ENCODE assay signal across 9 cellular contexts in the genomic region with DNA sequence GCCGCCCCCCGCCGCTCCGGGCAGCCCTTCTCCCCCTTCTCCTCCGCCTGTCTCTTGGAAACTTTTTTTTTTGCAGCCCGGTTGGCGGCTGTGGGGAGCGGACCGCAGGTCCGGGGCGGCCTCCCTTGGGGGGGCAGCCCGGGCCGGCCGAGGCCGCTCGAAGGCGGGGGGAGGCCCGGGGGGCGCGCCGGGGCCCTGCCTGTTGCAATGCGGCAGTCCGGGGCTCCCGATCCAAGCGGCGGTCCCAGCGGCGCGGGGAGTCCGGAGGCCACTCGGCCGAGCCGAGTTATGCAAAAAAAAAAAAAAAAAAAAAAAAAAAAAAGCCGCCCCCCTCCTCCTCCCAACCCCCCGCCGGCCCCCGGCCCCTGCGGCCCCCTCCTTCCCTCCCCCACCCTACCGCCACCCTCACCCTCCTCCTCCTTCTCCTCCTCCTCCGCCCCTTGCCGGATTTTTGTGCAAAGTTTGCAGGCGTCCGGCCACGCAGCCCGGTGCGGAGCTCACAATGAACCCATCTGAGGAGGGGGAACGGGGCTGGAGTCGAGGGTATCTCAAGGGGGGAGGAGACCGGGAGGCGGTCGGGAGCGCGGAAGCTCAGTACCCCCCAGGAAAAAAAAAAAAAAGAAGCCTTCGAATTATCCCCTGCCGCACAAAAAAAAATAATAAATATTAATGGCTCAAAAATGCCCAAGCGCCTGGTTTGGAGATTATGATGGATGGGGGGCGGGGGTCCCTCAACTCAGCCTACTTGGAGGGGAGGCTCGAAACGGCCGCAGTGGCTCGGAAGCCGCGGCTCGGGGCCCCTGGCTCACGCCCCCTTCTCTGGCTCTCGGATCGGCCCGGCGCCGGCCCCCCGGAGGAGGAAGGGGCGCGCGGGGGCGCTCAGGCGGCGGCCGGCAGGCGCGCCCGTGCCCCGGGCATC. TPM values are rescaled to one million over a fixed set of nuclear protein-coding genes. Genes with fewer than 3 reads are reported as not detected.
DNase-seq lines count a peak whose midpoint lies in the region; ATAC-seq, FAIRE-seq and TF ChIP-seq lines count a peak whose summit lies in the region.
"Had no signal": no experiment of that assay in that cellular context is flagged by ENCODE, and none has a peak within 500 bp of the region (broad histone marks: within the 10 kb centered on the region; RNA-seq: fewer than 3 reads in every experiment).

Gene ZNF423, minus strand, starts transcription at position 291 of the 919 bp plus-strand sequence. CDS start 338 bp downstream, outside the sequence.

- peak within 1 kb of the TSS; percentile 95 for H3K9ac ChIP-seq in NT2/D1 (ENCODE audit: insufficient read length, low read depth)

- H3K9me3 ChIP-seq in NT2/D1 (ENCODE audit: insufficient read depth, low read length): no peaks in the 10 kb centered on the region

- no peak for ATAC-seq in natural killer cell treated with Interleukin-12 subunit alpha and Interleukin-12 subunit beta and Interleukin-15 and Interleukin-18, amount 100 ng/mL, for 72 hours

- no peak for DNase-seq in NT2/D1 (ENCODE audit: low read depth, low spot score)
- DNase-seq in endothelial cell (ENCODE audit: low spot score): peak; percentile 53
- DNase-seq in natural killer cell treated with Interleukin-12 subunit alpha and Interleukin-12 subunit beta and Interleukin-15 and Interleukin-18, amount 100 ng/mL, for 72 hours (ENCODE audit: low spot score): no peak
- DNase-seq in NOMO-1 treated with DMSO at 0.1 percent for 48 hours (lab: John Stamatoyannopoulos, UW; ENCODE audit: unreplicated experiment): no peak
- DNase-seq in activated effector memory CD4-positive, alpha-beta T cell treated with anti-CD3 and anti-CD28 coated beads, Interleukin-2, amount 50 U/mL, for 16 hours: no peak
- no peak for DNase-seq in HTR-8/SVneo (ENCODE audit: insufficient read length, low spot score)
- no peak for DNase-seq in NCI-H345 treated with DMSO at 0.1 percent for 48 hours (lab: John Stamatoyannopoulos, UW; ENCODE audit: unreplicated experiment)

- peaks cover 16% of the 10 kb centered on the region for H3K36me3 ChIP-seq in NT2/D1 (ENCODE audit: insufficient read depth, insufficient read length, low read length)

- peaks cover 36% of the 10 kb centered on the region for H3K4me1 Mint-ChIP-seq in endothelial cell (ENCODE audit: unreplicated experiment)
- peaks cover 0 to 5% of the 10 kb centered on the region in 2 donors for H3K4me1 Mint-ChIP-seq in natural killer cell treated with Interleukin-12 subunit alpha and Interleukin-12 subunit beta and Interleukin-15 and Interleukin-18, amount 100 ng/mL, for 72 hours (ENCODE audit: low read depth in 2 of 2)

- H3K27me3 Mint-ChIP-seq in endothelial cell (ENCODE audit: unreplicated experiment): peaks cover 13% of the 10 kb centered on the region
- H3K27me3 Mint-ChIP-seq in natural killer cell treated with Interleukin-12 subunit alpha and Interleukin-12 subunit beta and Interleukin-15 and Interleukin-18, amount 100 ng/mL, for 72 hours: peaks cover 30 to 42% of the 10 kb centered on the region in 2 donors

- peaks cover 3% of the 10 kb centered on the region for H3K27me3 ChIP-seq in NT2/D1 (ENCODE audit: insufficient read depth, insufficient read length)

- peak within 1 kb of the TSS; percentile 66 for H3K4me3 ChIP-seq in GM08714 (ENCODE audit: low read length)
- peak within 1 kb of the TSS; percentile 72 for H3K4me3 ChIP-seq in NT2/D1 (ENCODE audit: insufficient read length, low read depth)

- H3K36me3 Mint-ChIP-seq in endothelial cell (ENCODE audit: low read depth, unreplicated experiment): peaks cover 7% of the 10 kb centered on the region
- H3K36me3 Mint-ChIP-seq in natural killer cell treated with Interleukin-12 subunit alpha and Interleukin-12 subunit beta and Interleukin-15 and Interleukin-18, amount 100 ng/mL, for 72 hours: no peaks in the 10 kb centered on the region

- peak within 1 kb of the TSS; percentile 90 for H3K4me3 Mint-ChIP-seq in endothelial cell (ENCODE audit: unreplicated experiment)
- H3K4me3 Mint-ChIP-seq in natural killer cell treated with Interleukin-12 subunit alpha and Interleukin-12 subunit beta and Interleukin-15 and Interleukin-18, amount 100 ng/mL, for 72 hours: peak within 1 kb of the TSS; percentile 77

- peaks cover 6% of the 10 kb centered on the region for H3K4me1 ChIP-seq in NT2/D1 (ENCODE audit: insufficient read depth, insufficient read length)

- no peak for FAIRE-seq in HTR-8/SVneo (lab: Jason Lieb, UNC)

- H3K27ac Mint-ChIP-seq in endothelial cell (ENCODE audit: unreplicated experiment): no peak within 1 kb of the TSS
- H3K27ac Mint-ChIP-seq in natural killer cell treated with Interleukin-12 subunit alpha and Interleukin-12 subunit beta and Interleukin-15 and Interleukin-18, amount 100 ng/mL, for 72 hours: no peak within 1 kb of the TSS

- H3K9me3 Mint-ChIP-seq in endothelial cell (ENCODE audit: unreplicated experiment): no peaks in the 10 kb centered on the region
- H3K9me3 Mint-ChIP-seq in natural killer cell treated with Interleukin-12 subunit alpha and Interleukin-12 subunit beta and Interleukin-15 and Interleukin-18, amount 100 ng/mL, for 72 hours: no peaks in the 10 kb centered on the region

- no peak for TF ChIP-seq CTCF in endothelial cell (IDR thresholded peaks at IDR 0.05; ENCODE audit: unreplicated experiment)

RNA-seq across cellular contexts. Expression of gene ZNF423, which starts in this region (rescaled TPM):
- total RNA-seq in endothelial cell (ENCODE audit: unreplicated experiment): 44.8 TPM
- total RNA-seq in natural killer cell treated with Interleukin-12 subunit alpha and Interleukin-12 subunit beta and Interleukin-15 and Interleukin-18, amount 100 ng/mL, for 72 hours: not detected
- total RNA-seq: NCI-H460 had no signal

Comparison
In these comparisons a context has a peak if more than half of its experiments do, and no peak if none do; other contexts are left out.
1. RNA of gene ZNF423 (total RNA-seq): 44.8 TPM in endothelial cell (single experiment); not detected in natural killer cell treated with Interleukin-12 subunit alpha and Interleukin-12 subunit beta and Interleukin-15 and Interleukin-18, amount 100 ng/mL, for 72 hours; every median in the first group is over 10 times any median in the second.